20 cellular contexts compared by ENCODE assay signal in genomic region chr11:85822814-85823213, GRCh38. TPM values are rescaled to one million over a fixed set of nuclear protein-coding genes. Genes with fewer than 3 reads are reported as not detected.
DNase-seq lines count a peak whose midpoint lies in the region; ATAC-seq and TF ChIP-seq lines count a peak whose summit lies in the region.
"Had no signal": no experiment of that assay in that cellular context is flagged by ENCODE, and none has a peak within 500 bp of the region (broad histone marks: within the 10 kb centered on the region; RNA-seq: fewer than 3 reads in every experiment).

No MANE protein-coding gene starts in this region.

- H3K4me3 Mint-ChIP-seq in activated T-cell treated with anti-CD3 and anti-CD28 coated beads, Interleukin-2, amount 50 U/mL, for 24 hours = no peak overlapping the region
- H3K4me3 Mint-ChIP-seq: activated CD8-positive, alpha-beta T cell treated with anti-CD3 and anti-CD28 coated beads for 36 hours had no signal

- TF ChIP-seq CTCF in VCaP (conservative IDR thresholded peaks at IDR 0.05) = no peak

- TF ChIP-seq POLR2A in erythroblast (IDR thresholded peaks at IDR 0.05; ENCODE audit: low read length) = no peak

- no peaks in the 10 kb centered on the region for H3K36me3 Mint-ChIP-seq in activated T-cell treated with anti-CD3 and anti-CD28 coated beads, Interleukin-2, amount 50 U/mL, for 24 hours (ENCODE audit: low read depth)

- ATAC-seq in HG02610 (IDR thresholded peaks at IDR 0.05; ENCODE audit: unreplicated experiment) = no peak
- ATAC-seq in GM19324 (IDR thresholded peaks at IDR 0.05; ENCODE audit: low FRiP score, unreplicated experiment) = no peak
- ATAC-seq: activated CD8-positive, alpha-beta T cell treated with anti-CD3 and anti-CD28 coated beads for 36 hours; heart right ventricle had no signal

- H3K9me3 Mint-ChIP-seq in activated T-cell treated with anti-CD3 and anti-CD28 coated beads, Interleukin-2, amount 50 U/mL, for 24 hours = no peaks in the 10 kb centered on the region
- H3K9me3 Mint-ChIP-seq: activated CD8-positive, alpha-beta T cell treated with anti-CD3 and anti-CD28 coated beads for 36 hours had no signal

- peaks cover 64% of the 10 kb centered on the region for H3K4me1 Mint-ChIP-seq in activated T-cell treated with anti-CD3 and anti-CD28 coated beads, Interleukin-2, amount 50 U/mL, for 24 hours (ENCODE audit: low read depth)

- H3K27ac ChIP-seq in VCaP = peak overlapping the region; percentile 100; the same call in 1 of the 2 replicates
- H3K27ac ChIP-seq: heart right ventricle, right atrium auricular region, RWPE1 had no signal

- DNase-seq in AG20443 (ENCODE audit: low spot score) (peak; percentile 37), H4 (ENCODE audit: low spot score) (peak; percentile 65), foreskin melanocyte (peak; percentile 28), erythroblast (lab: John Stamatoyannopoulos, UW) (no peak)
- DNase-seq in activated T-cell treated with anti-CD3 and anti-CD28 coated beads, Interleukin-2, amount 50 U/mL, for 24 hours = no peak
- DNase-seq: activated CD8-positive, alpha-beta T cell treated with anti-CD3 and anti-CD28 coated beads for 36 hours; activated gamma-delta T cell treated with Interleukin-2 at 50 U/mL for 16 hours; heart right ventricle; KBM-7; NCI-H1694; NCI-H524 treated with DMSO at 0.1 percent for 48 hours; T-helper 9 cell had no signal

- H3K27ac Mint-ChIP-seq in activated T-cell treated with anti-CD3 and anti-CD28 coated beads, Interleukin-2, amount 50 U/mL, for 24 hours = no peak overlapping the region

- no peaks in the 10 kb centered on the region for H3K27me3 Mint-ChIP-seq in activated T-cell treated with anti-CD3 and anti-CD28 coated beads, Interleukin-2, amount 50 U/mL, for 24 hours
- H3K27me3 Mint-ChIP-seq: activated CD8-positive, alpha-beta T cell treated with anti-CD3 and anti-CD28 coated beads for 36 hours had no signal

RNA-seq across cellular contexts. Expression of gene SYTL2, which starts 11.9 kb away (rescaled TPM):
- total RNA-seq in H4 (2014; rRNA removed; shearing (Covaris generic)) = 56.5 and 61.4 TPM in 2 replicates

RNA-seq across cellular contexts. Expression of gene CCDC83, which starts 32.4 kb away (rescaled TPM):
- not detected in 2 replicates for total RNA-seq in H4 (2014; rRNA removed; shearing (Covaris generic))
- total RNA-seq: activated CD8-positive, alpha-beta T cell treated with anti-CD3 and anti-CD28 coated beads for 36 hours; cardiac septum; heart right ventricle; liver; right atrium auricular region; ureter had no signal

Comparison
In these comparisons a context has a peak if more than half of its experiments do, and no peak if none do; other contexts are left out.
1. DNase-seq: peak in AG20443 (single experiment), H4 (single experiment) and foreskin melanocyte (single experiment); none in activated T-cell treated with anti-CD3 and anti-CD28 coated beads, Interleukin-2, amount 50 U/mL, for 24 hours (single experiment) and erythroblast (0 of 2).